In the genomic region with DNA sequence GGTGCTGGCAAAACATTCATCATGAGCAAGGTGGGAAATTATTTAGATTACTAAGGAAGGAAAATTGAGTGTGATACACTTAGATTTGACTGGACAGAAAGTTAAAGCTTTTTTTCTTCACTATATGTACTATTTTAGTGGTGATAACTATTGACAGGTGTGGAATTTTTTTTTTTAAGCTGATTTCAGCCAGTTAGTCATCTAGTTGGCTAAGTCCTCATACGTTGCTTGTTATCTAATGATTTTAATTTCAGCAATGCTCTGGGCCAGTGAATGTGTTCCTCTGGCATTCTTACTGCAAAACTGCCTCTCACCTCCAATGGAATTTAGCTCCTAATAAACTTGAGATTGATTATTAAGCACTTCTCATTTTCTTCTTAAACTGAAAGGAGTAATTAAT, we compare ENCODE assay signal across 8 cellular contexts.
"Had no signal": no experiment of that assay in that cellular context is flagged by ENCODE, and none has a peak within 500 bp of the region (broad histone marks: within the 10 kb centered on the region; RNA-seq: fewer than 3 reads in every experiment).

No MANE protein-coding gene starts in this region.

- DNase-seq: GM23248, GOT3, H7, HFFc6, IMR-90 had no signal

- H3K4me3 ChIP-seq: GM23248, HAP-1, K562 had no signal

- H3K9me3 ChIP-seq: HAP-1 had no signal

- H3K27ac ChIP-seq: GM23248 had no signal

- ATAC-seq: HCT116, K562 had no signal

- H2AFZ ChIP-seq: GM23248 had no signal

- H3K36me3 ChIP-seq: HAP-1 had no signal

- H3K4me1 ChIP-seq: HAP-1 had no signal
